In the genomic region with DNA sequence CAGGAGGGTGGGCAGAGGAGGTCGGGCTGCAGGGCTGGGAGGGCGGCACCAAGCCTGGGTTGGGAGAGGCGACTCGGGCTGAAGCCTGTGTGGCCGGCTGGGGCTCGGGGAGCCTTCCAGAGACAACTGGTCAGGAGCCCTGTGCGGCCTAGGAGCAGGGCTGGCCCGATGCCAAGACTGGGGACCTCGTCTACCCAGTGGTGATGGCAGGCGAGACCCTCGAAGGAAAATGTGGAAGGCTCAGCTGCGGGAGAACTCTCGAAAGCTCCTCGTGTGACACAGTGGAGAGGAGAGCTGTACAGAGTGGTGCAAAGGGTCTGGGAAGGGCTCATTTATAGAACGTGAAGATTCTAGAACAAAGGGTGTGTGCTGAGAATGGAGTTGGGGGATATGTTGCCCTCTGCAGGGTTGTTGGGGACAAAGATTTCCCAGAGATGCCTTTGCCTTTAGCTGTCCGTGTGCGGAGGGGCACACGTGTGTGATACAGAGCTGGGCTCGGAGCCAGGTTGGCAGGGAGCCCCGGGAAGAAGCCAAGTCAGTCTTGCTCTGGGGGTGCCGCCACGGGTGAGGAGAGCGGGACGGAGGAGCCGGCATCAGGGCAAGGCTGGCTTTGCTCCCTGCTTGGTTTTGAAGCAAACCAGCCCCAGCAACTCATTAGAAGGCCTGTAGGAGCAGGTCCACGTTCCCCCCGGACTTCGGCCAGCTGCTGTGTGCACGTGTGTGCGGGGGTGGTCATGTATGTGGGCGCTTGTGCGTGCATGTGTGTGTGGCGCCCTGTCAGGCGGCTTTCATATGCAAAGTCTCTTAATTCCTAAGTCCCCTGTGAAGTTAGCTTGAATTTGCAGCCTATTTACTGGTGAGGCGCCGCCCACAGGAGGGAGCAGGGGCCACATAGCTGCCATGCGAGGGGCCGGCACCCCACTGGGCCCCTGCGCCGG, we compare ENCODE assay signal across 8 cellular contexts.
DNase-seq lines count a peak whose midpoint lies in the region; ATAC-seq, FAIRE-seq and TF ChIP-seq lines count a peak whose summit lies in the region.

No MANE protein-coding gene starts in this region.

- H3K4me2 ChIP-seq in SK-N-SH (peak overlapping the region; percentile 38; the same call in 1 of the 2 replicates), trophoblast cell (ENCODE audit: low read length) (no peak overlapping the region)

- peak overlapping the region; percentile 12 for H2BK120ac ChIP-seq in trophoblast cell (ENCODE audit: insufficient read depth, low read length, poor library complexity)

- no peak overlapping the region for H4K91ac ChIP-seq in trophoblast cell (ENCODE audit: low read depth, low read length)

- DNase-seq in HCEC 1CT (peak; percentile 88), SK-N-SH (peak; percentile 88), fibroblast of the aortic adventitia (ENCODE audit: low read depth) (peak; percentile 94), trophoblast cell (no peak), MV-4-11 (lab: John Stamatoyannopoulos, UW) (no peak), GM12891 (ENCODE audit: insufficient read length, low spot score) (no peak)
- no peak for DNase-seq in stimulated activated CD4-positive, alpha-beta T cell treated with anti-CD3 and anti-CD28 coated beads, Interleukin-4, amount 100 ng/mL, for 24 hours

- H3K9me3 ChIP-seq in SK-N-SH, result no peaks in the 10 kb centered on the region
- H3K9me3 ChIP-seq in trophoblast cell (ENCODE audit: insufficient read depth, low read depth, low read length), result peaks cover 3% of the 10 kb centered on the region

- no peak overlapping the region for H3K18ac ChIP-seq in trophoblast cell (ENCODE audit: low read length)

- CTCF ChIA-PET in SK-N-SH (lab: Yijun Ruan, JAX), result interaction anchor here (0.6 to 3.7 kb wide), 41 partner anchors 9 to 1113 kb away, joined by 3 to 20 read pairs (median 4); a partner anchor contains a TSS

- no peak overlapping the region; the same call in 1 of the 2 replicates for H2AFZ ChIP-seq in SK-N-SH (ENCODE audit: low read depth)
- no peak overlapping the region for H2AFZ ChIP-seq in trophoblast cell (ENCODE audit: insufficient read depth, low read length, poor library complexity)

- no peaks in the 10 kb centered on the region for H3K79me2 ChIP-seq in SK-N-SH (ENCODE audit: insufficient read depth)
- H3K79me2 ChIP-seq in trophoblast cell (ENCODE audit: control insufficient read depth, insufficient read depth, low read length, poor library complexity), result no peaks in the 10 kb centered on the region

- no peak overlapping the region for H4K12ac ChIP-seq in trophoblast cell (ENCODE audit: low read depth, low read length)

- H2BK12ac ChIP-seq in trophoblast cell (ENCODE audit: low read length), result no peak overlapping the region

- H3K4me3 ChIP-seq in SK-N-SH (ENCODE audit: low read depth in 2 of 2, low read length in 1 of 2) (no peak overlapping the region), fibroblast of the aortic adventitia (ENCODE audit: low read depth, low read length) (no peak overlapping the region), trophoblast cell (ENCODE audit: low read depth, low read length) (no peak overlapping the region)

- no peak overlapping the region for H2BK5ac ChIP-seq in trophoblast cell (ENCODE audit: low read depth, low read length, poor library complexity)

- H3K4me1 ChIP-seq in SK-N-SH (ENCODE audit: control insufficient read depth in 1 of 2, insufficient read depth in 2 of 2, low read depth in 1 of 2, low read length in 1 of 2) (peaks cover 35 to 55% of the 10 kb centered on the region in 2 experiments), trophoblast cell (ENCODE audit: control insufficient read depth in 1 of 2, insufficient read depth in 2 of 2, low read length in 2 of 2) (peaks cover 14% of the 10 kb centered on the region in 2 experiments)

- H3K36me3 ChIP-seq in SK-N-SH (replicated peaks in 1 of 2; ENCODE audit: control insufficient read depth in 1 of 2, insufficient read depth in 2 of 2, low read length in 1 of 2), result peaks cover 4% of the 10 kb centered on the region in 2 experiments
- H3K36me3 ChIP-seq in trophoblast cell (ENCODE audit: control insufficient read depth in 1 of 2, insufficient read depth in 2 of 2, low read length in 2 of 2), result peaks cover 3 to 9% of the 10 kb centered on the region in 2 experiments

- no peak overlapping the region for H4K8ac ChIP-seq in trophoblast cell (ENCODE audit: low read depth, low read length)

- TF ChIP-seq RAD21 in SK-N-SH (IDR thresholded peaks at IDR 0.05; ENCODE audit: low read length), result peak; percentile 69

- no peaks in the 10 kb centered on the region for H4K20me1 ChIP-seq in SK-N-SH (ENCODE audit: insufficient read depth)

- H3K14ac ChIP-seq in trophoblast cell (ENCODE audit: low read length), result no peak overlapping the region

- no peak overlapping the region for H3K23ac ChIP-seq in trophoblast cell (ENCODE audit: low read length)

- H3K9me2 ChIP-seq in SK-N-SH, result no peaks in the 10 kb centered on the region

- H3K27me3 ChIP-seq in SK-N-SH (ENCODE audit: insufficient read depth) (no peaks in the 10 kb centered on the region), trophoblast cell (ENCODE audit: insufficient read depth, low read length) (no peaks in the 10 kb centered on the region)

- FAIRE-seq in GM12891 (lab: Jason Lieb, UNC), result no peak

- H3F3A ChIP-seq in SK-N-SH (replicated peaks; ENCODE audit: insufficient read depth), result peaks cover 7% of the 10 kb centered on the region

- TF ChIP-seq POLR2A in GM12891 (IDR thresholded peaks at IDR 0.05; ENCODE audit: low read depth, low read length), result no peak

- 64% methylated on average over 36 of the region's 40 CpGs for WGBS in SK-N-SH (ENCODE audit: low lambda C conversion rate)
- no CpG with 5 or more reads among the region's 40 CpGs for WGBS in trophoblast cell (ENCODE audit: extremely low coverage, insufficient coverage, insufficient read length)

- POLR2A ChIA-PET in SK-N-SH (lab: Yijun Ruan, JAX), result interaction anchor here (0.7 to 2.3 kb wide), 5 partner anchors 13 to 405 kb away, joined by 3 to 9 read pairs (median 4); a partner anchor contains a TSS

- TF ChIP-seq CTCF in SK-N-SH (IDR thresholded peaks at IDR 0.05) (peak; percentile 60), fibroblast of the aortic adventitia (IDR thresholded peaks at IDR 0.05; ENCODE audit: insufficient read depth, low read length) (peak; percentile 44)

- peak overlapping the region; percentile 18; the same call in 1 of the 2 replicates for H3K9ac ChIP-seq in SK-N-SH
- no peak overlapping the region for H3K9ac ChIP-seq in trophoblast cell (ENCODE audit: low read length)

- H3K4ac ChIP-seq in trophoblast cell (ENCODE audit: low read depth, low read length), result no peak overlapping the region

- peaks cover 13% of the 10 kb centered on the region for H3K79me1 ChIP-seq in trophoblast cell (ENCODE audit: low read length)

- TF ChIP-seq EP300 in SK-N-SH (IDR thresholded peaks at IDR 0.05; ENCODE audit: borderline replicate concordance in 1 of 2, low read depth in 1 of 2, low read length in 1 of 2), result peak; percentile 62 to 63; a peak in 3 of 4 replicates

- peak overlapping the region; percentile 72 to 96 for H3K27ac ChIP-seq in SK-N-SH (ENCODE audit: low read depth in 2 of 2, low read length in 1 of 2)
- no peak overlapping the region for H3K27ac ChIP-seq in trophoblast cell (ENCODE audit: low read depth, low read length)

- no peak overlapping the region for H2AK5ac ChIP-seq in trophoblast cell (ENCODE audit: low read length)

- ATAC-seq in HG02973 (IDR thresholded peaks at IDR 0.05; ENCODE audit: unreplicated experiment), result no peak

TF ChIP-seq in SK-N-SH, 30 proteins besides CTCF, POLR2A, EP300 and RAD21 (continues in another document):
- TF ChIP-seq MXI1 (IDR thresholded peaks at IDR 0.05; ENCODE audit: low read depth, low read length) (peak; percentile 97), FOSL2 (IDR thresholded peaks at IDR 0.05; ENCODE audit: borderline replicate concordance, low read depth) (peak; percentile 83; the same call in 1 of the 2 replicates), ELF1 (IDR thresholded peaks at IDR 0.05) (no peak), SMC3 (IDR thresholded peaks at IDR 0.05; ENCODE audit: low read depth, low read length) (peak; percentile 53), YY1 (IDR thresholded peaks at IDR 0.05; ENCODE audit: low read depth) (no peak), NFIC (IDR thresholded peaks at IDR 0.05; ENCODE audit: borderline replicate concordance) (peak; percentile 100), JUND (IDR thresholded peaks at IDR 0.05) (no peak; the same call in 1 of the 2 replicates), SIN3A (IDR thresholded peaks at IDR 0.05; ENCODE audit: borderline replicate concordance, low read depth, low read length) (peak; percentile 66; the same call in 1 of the 2 replicates), CHD2 (IDR thresholded peaks at IDR 0.05; ENCODE audit: low read length, partially characterized antibody) (peak; percentile 42), TEAD4 (IDR thresholded peaks at IDR 0.05; ENCODE audit: borderline replicate concordance, insufficient read depth) (0 out of 2 replicates have a peak, but pooled peaks have one; percentile 20)
- TF ChIP-seq, protein P1, sequence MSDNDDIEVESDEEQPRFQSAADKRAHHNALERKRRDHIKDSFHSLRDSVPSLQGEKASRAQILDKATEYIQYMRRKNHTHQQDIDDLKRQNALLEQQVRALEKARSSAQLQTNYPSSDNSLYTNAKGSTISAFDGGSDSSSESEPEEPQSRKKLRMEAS (IDR thresholded peaks at IDR 0.05; ENCODE audit: low read depth), result peak; percentile 78

TF ChIP-seq in GM12891, 5 proteins besides CTCF, POLR2A, EP300 and RAD21:
- TF ChIP-seq TAF1 (IDR thresholded peaks at IDR 0.05; ENCODE audit: low read depth, low read length), result no peak
- no peak for TF ChIP-seq SPI1 (IDR thresholded peaks at IDR 0.05; ENCODE audit: low read depth, low read length)
- no peak for TF ChIP-seq POU2F2 (IDR thresholded peaks at IDR 0.05; ENCODE audit: low read depth, low read length)
- TF ChIP-seq PAX5 (IDR thresholded peaks at IDR 0.05; ENCODE audit: insufficient read depth, low read length, severe bottlenecking), result no peak
- TF ChIP-seq POLR2AphosphoS5 (IDR thresholded peaks at IDR 0.05; ENCODE audit: low read depth, low read length), result no peak
TF ChIP-seq in GM12891: peak in this region for 0.

Comparison
In these comparisons a context has a peak if more than half of its experiments do, and no peak if none do; other contexts are left out.
1. DNase-seq: peak in HCEC 1CT (single experiment), SK-N-SH (single experiment) and fibroblast of the aortic adventitia (single experiment); none in trophoblast cell (0 of 2), MV-4-11 (single experiment), stimulated activated CD4-positive, alpha-beta T cell treated with anti-CD3 and anti-CD28 coated beads, Interleukin-4, amount 100 ng/mL, for 24 hours (single experiment) and GM12891 (single experiment).